ENCODE assay signal across 20 cellular contexts in the genomic region with DNA sequence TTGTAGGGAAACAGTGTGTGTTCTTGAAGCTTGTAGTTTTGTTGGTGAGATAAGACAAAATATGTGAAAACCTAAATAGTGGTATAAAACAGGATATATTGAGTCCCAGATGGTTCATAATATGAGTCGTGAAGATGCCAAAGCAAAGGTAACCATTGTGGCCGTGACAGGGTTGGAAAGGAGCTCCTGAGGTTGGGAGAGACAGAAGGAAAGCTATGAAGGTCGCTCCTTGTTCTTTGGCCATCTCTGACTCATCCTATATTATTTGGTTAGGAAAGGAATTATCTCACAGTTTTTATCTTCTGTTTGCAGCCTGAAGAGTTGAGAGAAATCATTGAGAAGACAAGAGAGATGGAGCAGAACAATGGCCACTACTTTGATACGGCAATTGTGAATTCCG. TPM values are rescaled to one million over a fixed set of nuclear protein-coding genes. Genes with fewer than 3 reads are reported as not detected.
DNase-seq lines count a peak whose midpoint lies in the region; ATAC-seq and TF ChIP-seq lines count a peak whose summit lies in the region.
"Had no signal": no experiment of that assay in that cellular context is flagged by ENCODE, and none has a peak within 500 bp of the region (broad histone marks: within the 10 kb centered on the region; RNA-seq: fewer than 3 reads in every experiment).

No MANE protein-coding gene starts in this region.

- no peak overlapping the region for H2AFZ ChIP-seq in PC-3 (ENCODE audit: low read length)

- no peaks in the 10 kb centered on the region for H3K79me2 ChIP-seq in PC-3 (ENCODE audit: low read length)

- H3K9ac ChIP-seq in PC-3 (ENCODE audit: low read length): no peak overlapping the region
- H3K9ac ChIP-seq: BLaER1, SK-N-SH had no signal

- H3K27ac Mint-ChIP-seq in activated naive CD4-positive, alpha-beta T cell treated with anti-CD3 and anti-CD28 coated beads, Interleukin-2, amount 50 U/mL, for 24 hours: peak overlapping the region; percentile 49
- H3K27ac Mint-ChIP-seq in chondrocyte (ENCODE audit: unreplicated experiment): peak overlapping the region; percentile 3
- no peak overlapping the region for H3K27ac Mint-ChIP-seq in immature natural killer cell
- H3K27ac Mint-ChIP-seq: IgD-negative memory B cell had no signal

- no TSS peak for BruUV-seq in PC-3 (replicated peaks; lab: Mats Ljungman, UMichigan)

- H3K27ac ChIP-seq in PC-3 (ENCODE audit: low read length): no peak overlapping the region
- H3K27ac ChIP-seq: BLaER1 had no signal

- intact Hi-C loops in PC-3 (cut with micrococcal nuclease): loop anchor here (5.0 kb wide), 1 partner anchor 90 kb away; a partner anchor contains a TSS
- intact Hi-C loops in posterior vena cava (cut with DNase I): no loop called here

- POLR2A ChIA-PET in PC-3 (lab: Charles Lee; ENCODE audit: unreplicated experiment): no interaction called here

- ATAC-seq in PC-3 (peak; percentile 76), GM19035 (IDR thresholded peaks at IDR 0.05; ENCODE audit: unreplicated experiment) (no peak)
- ATAC-seq: Panc1, Right ventricle myocardium inferior had no signal

- H3F3A ChIP-seq in PC-3 (ENCODE audit: low read length, unreplicated experiment): no peaks in the 10 kb centered on the region

- H4K20me1 ChIP-seq in PC-3 (ENCODE audit: low read length): no peaks in the 10 kb centered on the region
- H4K20me1 ChIP-seq: BLaER1 had no signal

- TF ChIP-seq CTCF in PC-3 (conservative IDR thresholded peaks at IDR 0.05; ENCODE audit: low read depth, low read length): no peak
- no peak for TF ChIP-seq CTCF in chondrocyte (IDR thresholded peaks at IDR 0.05)

- H3K36me3 Mint-ChIP-seq in activated naive CD4-positive, alpha-beta T cell treated with anti-CD3 and anti-CD28 coated beads, Interleukin-2, amount 50 U/mL, for 24 hours: peaks cover 23% of the 10 kb centered on the region
- H3K36me3 Mint-ChIP-seq in chondrocyte (ENCODE audit: low read depth) (peaks cover 36% of the 10 kb centered on the region), immature natural killer cell (peaks cover 14 to 40% (median 34%) of the 10 kb centered on the region in 3 donors)

- CTCF ChIA-PET in PC-3 (lab: Charles Lee): no interaction called here

- no peaks in the 10 kb centered on the region for H3K27me3 ChIP-seq in PC-3 (ENCODE audit: low read length)
- H3K27me3 ChIP-seq: BLaER1 had no signal

- H3K9me2 ChIP-seq in PC-3 (replicated peaks; ENCODE audit: low read length): no peaks in the 10 kb centered on the region
- H3K9me2 ChIP-seq: SK-N-SH had no signal

- no peak overlapping the region for H3K4me3 Mint-ChIP-seq in activated naive CD4-positive, alpha-beta T cell treated with anti-CD3 and anti-CD28 coated beads, Interleukin-2, amount 50 U/mL, for 24 hours
- H3K4me3 Mint-ChIP-seq in chondrocyte (ENCODE audit: unreplicated experiment): no peak overlapping the region
- H3K4me3 Mint-ChIP-seq in immature natural killer cell: no peak overlapping the region
- H3K4me3 Mint-ChIP-seq: IgD-negative memory B cell had no signal

- no peaks in the 10 kb centered on the region for H3K9me3 Mint-ChIP-seq in activated naive CD4-positive, alpha-beta T cell treated with anti-CD3 and anti-CD28 coated beads, Interleukin-2, amount 50 U/mL, for 24 hours
- H3K9me3 Mint-ChIP-seq in chondrocyte (ENCODE audit: low read depth) (no peaks in the 10 kb centered on the region), immature natural killer cell (no peaks in the 10 kb centered on the region)
- H3K9me3 Mint-ChIP-seq: IgD-negative memory B cell had no signal

- H3K27me3 Mint-ChIP-seq in activated naive CD4-positive, alpha-beta T cell treated with anti-CD3 and anti-CD28 coated beads, Interleukin-2, amount 50 U/mL, for 24 hours: no peaks in the 10 kb centered on the region
- no peaks in the 10 kb centered on the region for H3K27me3 Mint-ChIP-seq in chondrocyte (ENCODE audit: low read depth)
- no peaks in the 10 kb centered on the region for H3K27me3 Mint-ChIP-seq in immature natural killer cell (ENCODE audit: low read depth in 3 of 3)
- H3K27me3 Mint-ChIP-seq: IgD-negative memory B cell had no signal

- no peaks in the 10 kb centered on the region for H3K9me3 ChIP-seq in PC-3 (ENCODE audit: low read length)
- H3K9me3 ChIP-seq: BLaER1, HAP-1, SK-N-SH had no signal

- DNase-seq in activated naive CD4-positive, alpha-beta T cell treated with Interleukin-2 at 50 U/mL for 16 hours: no peak
- DNase-seq in PC-3: peak; percentile 54
- DNase-seq in chondrocyte (ENCODE audit: low spot score): no peak
- DNase-seq in NCI-H526 treated with DMSO at 0.1 percent for 48 hours (lab: John Stamatoyannopoulos, UW): no peak
- DNase-seq in posterior vena cava (ENCODE audit: low spot score): no peak
- DNase-seq in immature natural killer cell: no peak
- DNase-seq: 8988T, MV-4-11, NCI-H1436, NCI-H2029, NCI-H510A, SK-N-SH, T-helper 1 cell had no signal

- no peaks in the 10 kb centered on the region for H3K4me1 Mint-ChIP-seq in activated naive CD4-positive, alpha-beta T cell treated with anti-CD3 and anti-CD28 coated beads, Interleukin-2, amount 50 U/mL, for 24 hours
- H3K4me1 Mint-ChIP-seq in chondrocyte (ENCODE audit: low read depth): peaks cover 17% of the 10 kb centered on the region
- no peaks in the 10 kb centered on the region for H3K4me1 Mint-ChIP-seq in immature natural killer cell
- H3K4me1 Mint-ChIP-seq: IgD-negative memory B cell had no signal

- H3K4me3 ChIP-seq in PC-3 (ENCODE audit: low read length): no peak overlapping the region
- H3K4me3 ChIP-seq: BLaER1, HAP-1 had no signal

- H3K36me3 ChIP-seq in PC-3 (ENCODE audit: low read depth, low read length): peaks cover 49% of the 10 kb centered on the region

- peaks cover 17% of the 10 kb centered on the region for H3K4me1 ChIP-seq in PC-3 (ENCODE audit: insufficient read depth, low read length)
- H3K4me1 ChIP-seq: BLaER1, HAP-1 had no signal

- no peak overlapping the region for H3K4me2 ChIP-seq in PC-3 (ENCODE audit: low read length)
- H3K4me2 ChIP-seq: BLaER1, SK-N-SH had no signal

RNA-seq across cellular contexts. Expression of a gene that starts 27.1 kb away (rescaled TPM):
- total RNA-seq in PC-3 (2014; rRNA removed) (69.6 and 85.9 TPM in 2 replicates), chondrocyte (72.6 to 77.8 TPM (median 74.9 TPM) in 3 replicates), posterior vena cava (10 to 100 TPM; 48.9 to 56.0 TPM)
- 10 to 100 TPM; 74.0 to 94.9 (median 80.1) TPM for polyA plus RNA-seq in immature natural killer cell

RNA-seq across cellular contexts. Expression of a gene that starts 27.7 kb away (rescaled TPM):
- total RNA-seq in PC-3 (2014; rRNA removed) (345 and 415 TPM in 2 replicates), chondrocyte (88.3 to 91.5 TPM (median 90.5 TPM) in 3 replicates), posterior vena cava (10 to 100 TPM; 55.5 to 56.3 TPM)
- 100 to 1,000 TPM; 131 to 159 (median 141) TPM for polyA plus RNA-seq in immature natural killer cell

Comparison
In these comparisons a context has a peak if more than half of its experiments do, and no peak if none do; other contexts are left out.
1. H3K27ac Mint-ChIP-seq: peak in activated naive CD4-positive, alpha-beta T cell treated with anti-CD3 and anti-CD28 coated beads, Interleukin-2, amount 50 U/mL, for 24 hours (single experiment) and chondrocyte (single experiment); none in immature natural killer cell (0 of 6).